Comparison of ENCODE assay signal across 9 cellular contexts in genomic region chr2:27262379-27263286, GRCh38. TPM values are rescaled to one million over a fixed set of nuclear protein-coding genes. Genes with fewer than 3 reads are reported as not detected.
DNase-seq lines count a peak whose midpoint lies in the region; ATAC-seq, FAIRE-seq and TF ChIP-seq lines count a peak whose summit lies in the region.
"Had no signal": no experiment of that assay in that cellular context is flagged by ENCODE, and none has a peak within 500 bp of the region (broad histone marks: within the 10 kb centered on the region; RNA-seq: fewer than 3 reads in every experiment).

Gene SLC30A3, minus strand, starts transcription at chr2:27263047. Its CDS starts 141 bp downstream, at chr2:27262906.

- H3K4me3 Mint-ChIP-seq in activated T-helper 1 cell treated with anti-CD3 and anti-CD28 coated beads, Interleukin-12 subunit alpha, Interleukin-12 subunit beta, Interleukin-2, Interleukin-4 antibody, amounts not matched to agents 30 ng/mL and 10 ng/mL and 1 ng/mL, durations not matched to agents 14 hours and 24 hours and 36 hours = peak within 1 kb of the TSS; percentile 86

- no peaks in the 10 kb centered on the region for H3K36me3 ChIP-seq in NT2/D1 (ENCODE audit: insufficient read depth, insufficient read length, low read length)

- peak within 1 kb of the TSS; percentile 49 for H3K4me3 ChIP-seq in NT2/D1 (ENCODE audit: insufficient read length, low read depth)

- H3K27ac Mint-ChIP-seq in activated T-helper 1 cell treated with anti-CD3 and anti-CD28 coated beads, Interleukin-12 subunit alpha, Interleukin-12 subunit beta, Interleukin-2, Interleukin-4 antibody, amounts not matched to agents 30 ng/mL and 10 ng/mL and 1 ng/mL, durations not matched to agents 14 hours and 24 hours and 36 hours = no peak within 1 kb of the TSS

- peaks cover 41% of the 10 kb centered on the region for H3K27me3 Mint-ChIP-seq in activated T-helper 1 cell treated with anti-CD3 and anti-CD28 coated beads, Interleukin-12 subunit alpha, Interleukin-12 subunit beta, Interleukin-2, Interleukin-4 antibody, amounts not matched to agents 30 ng/mL and 10 ng/mL and 1 ng/mL, durations not matched to agents 14 hours and 24 hours and 36 hours (ENCODE audit: insufficient read depth)

- no peaks in the 10 kb centered on the region for H3K36me3 Mint-ChIP-seq in activated T-helper 1 cell treated with anti-CD3 and anti-CD28 coated beads, Interleukin-12 subunit alpha, Interleukin-12 subunit beta, Interleukin-2, Interleukin-4 antibody, amounts not matched to agents 30 ng/mL and 10 ng/mL and 1 ng/mL, durations not matched to agents 14 hours and 24 hours and 36 hours (ENCODE audit: low read depth)

- H3K9me3 Mint-ChIP-seq in activated T-helper 1 cell treated with anti-CD3 and anti-CD28 coated beads, Interleukin-12 subunit alpha, Interleukin-12 subunit beta, Interleukin-2, Interleukin-4 antibody, amounts not matched to agents 30 ng/mL and 10 ng/mL and 1 ng/mL, durations not matched to agents 14 hours and 24 hours and 36 hours = no peaks in the 10 kb centered on the region

- peaks cover 14% of the 10 kb centered on the region for H3K4me1 Mint-ChIP-seq in activated T-helper 1 cell treated with anti-CD3 and anti-CD28 coated beads, Interleukin-12 subunit alpha, Interleukin-12 subunit beta, Interleukin-2, Interleukin-4 antibody, amounts not matched to agents 30 ng/mL and 10 ng/mL and 1 ng/mL, durations not matched to agents 14 hours and 24 hours and 36 hours (ENCODE audit: low read depth)

- peaks cover 3% of the 10 kb centered on the region for H3K4me1 ChIP-seq in NT2/D1 (ENCODE audit: insufficient read depth, insufficient read length)

- H3K9ac ChIP-seq in NT2/D1 (ENCODE audit: insufficient read length, low read depth) = peak within 1 kb of the TSS; percentile 64

- TF ChIP-seq CTCF in omental fat pad (IDR thresholded peaks at IDR 0.05) = no peak

- peak within 1 kb of the TSS; percentile 38 for H3K27ac ChIP-seq in temporal lobe (ENCODE audit: low read depth, low read length)

- H3K9me3 ChIP-seq in NT2/D1 (ENCODE audit: insufficient read depth, low read length) = peaks cover 4% of the 10 kb centered on the region; the same call in 1 of the 2 replicates

- no peak for FAIRE-seq in frontal cortex (lab: Jason Lieb, UNC)
- FAIRE-seq: G401.6 had no signal

- DNase-seq in NOMO-1 (lab: John Stamatoyannopoulos, UW; ENCODE audit: unreplicated experiment in 2 of 2) (peak; percentile 29 to 32), NOMO-1 treated with dmso at 0.1 percent for 144 hours (lab: John Stamatoyannopoulos, UW; ENCODE audit: unreplicated experiment) (no peak), NT2/D1 (ENCODE audit: low read depth, low spot score) (no peak), frontal cortex (ENCODE audit: low spot score in 2 of 2) (peak; percentile 78 to 87), omental fat pad (ENCODE audit: low spot score) (peak; percentile 35)
- DNase-seq in activated T-helper 1 cell treated with anti-CD3 and anti-CD28 coated beads, Interleukin-12 subunit alpha, Interleukin-12 subunit beta, Interleukin-2, Interleukin-4 antibody, amounts not matched to agents 30 ng/mL and 10 ng/mL and 1 ng/mL, durations not matched to agents 14 hours and 24 hours and 36 hours (ENCODE audit: low spot score) = peak; percentile 66

- intact Hi-C loops in activated T-helper 1 cell treated with anti-CD3 and anti-CD28 coated beads, Interleukin-12 subunit alpha, Interleukin-12 subunit beta, Interleukin-2, Interleukin-4 antibody, amounts not matched to agents 30 ng/mL and 10 ng/mL and 1 ng/mL, durations not matched to agents 14 hours and 24 hours and 36 hours (cut with micrococcal nuclease) = loop anchor here (1.0 to 2.0 kb wide), 4 partner anchors 45 to 176 kb away; partner anchors contain the start of genes ATRAID, CAD, KHK and MPV17

- peaks cover 79% of the 10 kb centered on the region for H3K27me3 ChIP-seq in NT2/D1 (ENCODE audit: insufficient read depth, insufficient read length)

- ATAC-seq in omental fat pad (ENCODE audit: low FRiP score) (peak; percentile 86), GM21717 (IDR thresholded peaks at IDR 0.05; ENCODE audit: unreplicated experiment) (no peak)

RNA-seq across cellular contexts. Expression of gene SLC30A3, which starts in this region (rescaled TPM):
- 2.1 and 2.2 TPM in 2 replicates for total RNA-seq in activated T-helper 1 cell treated with anti-CD3 and anti-CD28 coated beads, Interleukin-12 subunit alpha, Interleukin-12 subunit beta, Interleukin-2, Interleukin-4 antibody, amounts not matched to agents 30 ng/mL and 10 ng/mL and 1 ng/mL, durations not matched to agents 14 hours and 24 hours and 36 hours
- total RNA-seq in frontal cortex (0.82 TPM), omental fat pad (not detected), temporal lobe (1.2 TPM)

Comparison
In these comparisons a context has a peak if more than half of its experiments do, and no peak if none do; other contexts are left out.
1. DNase-seq: peak in NOMO-1 (2 of 2) and activated T-helper 1 cell treated with anti-CD3 and anti-CD28 coated beads, Interleukin-12 subunit alpha, Interleukin-12 subunit beta, Interleukin-2, Interleukin-4 antibody, amounts not matched to agents 30 ng/mL and 10 ng/mL and 1 ng/mL, durations not matched to agents 14 hours and 24 hours and 36 hours (single experiment); none in NOMO-1 treated with dmso at 0.1 percent for 144 hours (single experiment) and NT2/D1 (single experiment).
2. Peak in DNase-seq in frontal cortex; RNA of the gene not detected or under 1 TPM.
3. Peak in DNase-seq and ATAC-seq in omental fat pad; RNA of the gene not detected or under 1 TPM.